Comparison of ENCODE assay signal across 8 cellular contexts in genomic region chr7:149742075-149742701, GRCh38. TPM values are rescaled to one million over a fixed set of nuclear protein-coding genes. Genes with fewer than 3 reads are reported as not detected.
DNase-seq lines count a peak whose midpoint lies in the region; ATAC-seq, FAIRE-seq and TF ChIP-seq lines count a peak whose summit lies in the region.

No MANE protein-coding gene starts in this region.

- no peak overlapping the region for H3K9ac ChIP-seq in astrocyte (ENCODE audit: low read length)

- no peak overlapping the region for H3K27ac Mint-ChIP-seq in T-helper 17 cell
- H3K27ac Mint-ChIP-seq in astrocyte (ENCODE audit: unreplicated experiment), result no peak overlapping the region

- FAIRE-seq in astrocyte (lab: Jason Lieb, UNC), result no peak

- peak overlapping the region; percentile 91 for H2AFZ ChIP-seq in astrocyte (ENCODE audit: low read depth, low read length)
- H2AFZ ChIP-seq in hepatocyte, result peak overlapping the region; percentile 71

- in situ Hi-C loops in HAP-1 (cut with MboI; ENCODE audit: low sequenced_read_pairs), result loop anchor here (5.0 kb wide), 1 partner anchor 80 kb away; no protein-coding TSS in a partner anchor

- peak; percentile 90 for TF ChIP-seq CTCF in astrocyte (IDR thresholded peaks at IDR 0.05; ENCODE audit: insufficient read depth, low read depth, low read length)
- TF ChIP-seq CTCF in hepatocyte (IDR thresholded peaks at IDR 0.05; ENCODE audit: poor library complexity), result peak; percentile 88

- H3K4me1 Mint-ChIP-seq in T-helper 17 cell (peaks cover 10% of the 10 kb centered on the region), astrocyte (ENCODE audit: low read depth, unreplicated experiment) (peaks cover 2% of the 10 kb centered on the region)

- H3K9me3 ChIP-seq in HAP-1 (no peaks in the 10 kb centered on the region), T-helper 17 cell (ENCODE audit: control insufficient read depth, low read length, poor library complexity, severe bottlenecking) (no peaks in the 10 kb centered on the region), astrocyte (ENCODE audit: insufficient read depth, low read depth, low read length) (no peaks in the 10 kb centered on the region), hepatocyte (ENCODE audit: low read depth) (no peaks in the 10 kb centered on the region)

- H3K4me3 Mint-ChIP-seq in T-helper 17 cell (peak overlapping the region; percentile 89), astrocyte (ENCODE audit: unreplicated experiment) (peak overlapping the region; percentile 76)

- H3K27me3 Mint-ChIP-seq in T-helper 17 cell (peaks cover 54% of the 10 kb centered on the region), astrocyte (ENCODE audit: low read depth, unreplicated experiment) (peaks cover 21% of the 10 kb centered on the region)

- H3K4me3 ChIP-seq in HAP-1 (peak overlapping the region; percentile 27), astrocyte (ENCODE audit: insufficient read depth, low read depth, low read length) (peak overlapping the region; percentile 53), hepatocyte (no peak overlapping the region)

- H3K79me2 ChIP-seq in astrocyte (ENCODE audit: insufficient read depth, low read length) (no peaks in the 10 kb centered on the region), hepatocyte (no peaks in the 10 kb centered on the region)

- H3K9me3 Mint-ChIP-seq in astrocyte (ENCODE audit: unreplicated experiment), result no peaks in the 10 kb centered on the region

- H4K20me1 ChIP-seq in astrocyte (ENCODE audit: insufficient read depth, low read length) (no peaks in the 10 kb centered on the region), hepatocyte (ENCODE audit: insufficient read depth, poor library complexity, severe bottlenecking) (no peaks in the 10 kb centered on the region)

- peak; percentile 69 for ATAC-seq in T-helper 17 cell
- ATAC-seq in HG03521 (IDR thresholded peaks at IDR 0.05; ENCODE audit: unreplicated experiment), result no peak

- H3K36me3 ChIP-seq in HAP-1 (replicated peaks) (no peaks in the 10 kb centered on the region), astrocyte (ENCODE audit: insufficient read depth, low read length) (no peaks in the 10 kb centered on the region), hepatocyte (replicated peaks; ENCODE audit: insufficient read depth, low read depth) (no peaks in the 10 kb centered on the region)

- DNase-seq in DMS53 (lab: John Stamatoyannopoulos, UW), result peak; percentile 88
- peak; percentile 58 to 86 for DNase-seq in HAP-1 (ENCODE audit: low spot score in 2 of 2)
- DNase-seq in NCI-H1092 treated with DMSO at 0.1 percent for 48 hours (lab: John Stamatoyannopoulos, UW), result peak; percentile 85
- peak; percentile 38 to 51 (median 40) for DNase-seq in T-helper 17 cell
- peak; percentile 18 for DNase-seq in astrocyte (ENCODE audit: low read depth)
- peak; percentile 75 for DNase-seq in hepatocyte (ENCODE audit: low spot score)
- peak; percentile 88 for DNase-seq in retina

- H3K27ac ChIP-seq in astrocyte (ENCODE audit: low read depth, low read length), result no peak overlapping the region
- no peak overlapping the region for H3K27ac ChIP-seq in hepatocyte

- under 1% methylated on average over 17 of the region's 17 CpGs for WGBS in hepatocyte (ENCODE audit: low lambda C conversion rate, missing lambda C conversion rate)

- no peaks in the 10 kb centered on the region for H3K9me2 ChIP-seq in hepatocyte (replicated peaks; ENCODE audit: insufficient read depth)

- peaks cover 4% of the 10 kb centered on the region for H3K36me3 Mint-ChIP-seq in T-helper 17 cell (ENCODE audit: low read depth)
- no peaks in the 10 kb centered on the region for H3K36me3 Mint-ChIP-seq in astrocyte (ENCODE audit: low read depth, unreplicated experiment)

- H3K4me1 ChIP-seq in HAP-1 (peaks cover 8% of the 10 kb centered on the region), astrocyte (ENCODE audit: insufficient read depth, low read length) (peaks cover 7% of the 10 kb centered on the region), hepatocyte (ENCODE audit: insufficient read depth) (no peaks in the 10 kb centered on the region)

- peak overlapping the region; percentile 91 for H3K4me2 ChIP-seq in astrocyte (ENCODE audit: low read length)
- H3K4me2 ChIP-seq in hepatocyte, result peak overlapping the region; percentile 84

- H3K27me3 ChIP-seq in HAP-1 (ENCODE audit: low read depth) (no peaks in the 10 kb centered on the region), astrocyte (ENCODE audit: insufficient read depth, low read length) (peaks cover 5% of the 10 kb centered on the region), hepatocyte (peaks cover 1% of the 10 kb centered on the region)

RNA-seq across cellular contexts. Expression of gene ZNF467, which starts 31.2 kb away (rescaled TPM):
- total RNA-seq in T-helper 17 cell, result 1 to 10 TPM; 3.3 to 8.4 TPM
- total RNA-seq in astrocyte, result 16.5 and 16.6 TPM in 2 replicates
- 5.9 and 7.8 TPM in 2 replicates for total RNA-seq in hepatocyte
- polyA plus RNA-seq in hepatocyte, result 15.6 and 21.9 TPM in 2 replicates

Comparison
In these comparisons a context has a peak if more than half of its experiments do, and no peak if none do; other contexts are left out.
1. DNase-seq: peak in every context shown above with its lines; median percentile 88 in DMS53; 88 in retina; 85 in NCI-H1092 treated with DMSO at 0.1 percent for 48 hours; 75 in hepatocyte; 72 in HAP-1; 40 in T-helper 17 cell; 18 in astrocyte.